ENCODE assay signal across 11 cellular contexts in genomic region chr2:30503007-30503691, GRCh38. TPM values are rescaled to one million over a fixed set of nuclear protein-coding genes. Genes with fewer than 3 reads are reported as not detected.
DNase-seq lines count a peak whose midpoint lies in the region; ATAC-seq, FAIRE-seq and TF ChIP-seq lines count a peak whose summit lies in the region.
"Had no signal": no experiment of that assay in that cellular context is flagged by ENCODE, and none has a peak within 500 bp of the region (broad histone marks: within the 10 kb centered on the region; RNA-seq: fewer than 3 reads in every experiment).

No MANE protein-coding gene starts in this region.

- CTCF ChIA-PET in GM12878 (lab: Yijun Ruan, JAX): interaction anchor here (1.1 to 3.5 kb wide), 8 partner anchors 9 to 294 kb away, joined by 3 to 10 read pairs (median 6); no protein-coding TSS in a partner anchor

- WGBS in GM12878 (ENCODE audit: insufficient coverage, insufficient replicate concordance, low lambda C conversion rate, missing lambda C conversion rate): 100% methylated on average over 2 of the region's 2 CpGs

- H2AFZ ChIP-seq in GM12878 (ENCODE audit: control insufficient read depth, low read depth, low read length): no peak overlapping the region

- no peak overlapping the region for H3K4me2 ChIP-seq in GM12878 (ENCODE audit: control insufficient read depth, insufficient read depth)

- H3K79me2 ChIP-seq in GM12878 (ENCODE audit: control insufficient read depth, insufficient read depth, low read length): no peaks in the 10 kb centered on the region; the same call in none of the 2 replicates

- H3K4me1 Mint-ChIP-seq in natural killer cell treated with Interleukin-12 subunit alpha and Interleukin-12 subunit beta and Interleukin-15 and Interleukin-18, amount 100 ng/mL, for 72 hours (ENCODE audit: low read depth in 2 of 2): peaks cover 34 to 39% of the 10 kb centered on the region in 2 donors

- no peak overlapping the region for H3K27ac ChIP-seq in GM12878 (ENCODE audit: control insufficient read depth, insufficient read depth)
- H3K27ac ChIP-seq: epithelial cell of prostate had no signal

- intact Hi-C loops in GM12878 (cut with micrococcal nuclease; ENCODE audit: unreplicated experiment): loop anchor here (10.0 kb wide), 1 partner anchor 122 kb away; no protein-coding TSS in a partner anchor

- TF ChIP-seq POLR2A in GM12878 (IDR thresholded peaks at IDR 0.05; ENCODE audit: low read depth, low read length): no peak

- POLR2A ChIA-PET in GM12878 (lab: Charles Lee): no interaction called here

- peaks cover 11% of the 10 kb centered on the region for H3K9me3 ChIP-seq in GM12878 (replicated peaks; ENCODE audit: control insufficient read depth, insufficient read depth, low read length)
- H3K9me3 ChIP-seq: testis had no signal

- H3K4me3 ChIP-seq in GM12878: no peak overlapping the region
- H3K4me3 ChIP-seq: testis had no signal

- H3K4me1 ChIP-seq in GM12878 (ENCODE audit: control insufficient read depth, insufficient read depth, low read length): peaks cover 5% of the 10 kb centered on the region
- H3K4me1 ChIP-seq: testis had no signal

- no TSS peak for BruUV-seq in GM12878 (replicated peaks; lab: Mats Ljungman, UMichigan)

- RAD21 ChIA-PET in GM12878 (lab: Charles Lee; ENCODE audit: unreplicated experiment): interaction anchor here (1.2 to 1.7 kb wide), 3 partner anchors 10 to 128 kb away, joined by 3 to 4 read pairs (median 3); no protein-coding TSS in a partner anchor

- TF ChIP-seq RAD21 in GM12878 (IDR thresholded peaks at IDR 0.05; ENCODE audit: insufficient read depth, low read depth, low read length): no peak; the same call in 1 of the 2 replicates

- peak overlapping the region; percentile 86 to 99 for H3K27ac Mint-ChIP-seq in natural killer cell treated with Interleukin-12 subunit alpha and Interleukin-12 subunit beta and Interleukin-15 and Interleukin-18, amount 100 ng/mL, for 72 hours

- peak; percentile 66 for ATAC-seq in GM12878
- peak; percentile 86 to 92 for ATAC-seq in natural killer cell treated with Interleukin-12 subunit alpha and Interleukin-12 subunit beta and Interleukin-15 and Interleukin-18, amount 100 ng/mL, for 72 hours
- no peak for ATAC-seq in GM19452 (IDR thresholded peaks at IDR 0.05; ENCODE audit: unreplicated experiment)
- no peak for ATAC-seq in HG03571 (IDR thresholded peaks at IDR 0.05; ENCODE audit: unreplicated experiment)

- no peak for TF ChIP-seq CTCF in GM12878 (IDR thresholded peaks at IDR 0.05 in 2 of 3, conservative IDR thresholded peaks at IDR 0.05 in 1 of 3; ENCODE audit: control insufficient read depth in 2 of 3, extremely low read depth in 1 of 3, insufficient read depth in 1 of 3, low read depth in 3 of 3, low read length in 3 of 3)

- DNase-seq in GM03348 (ENCODE audit: low spot score): peak; percentile 23
- peak; percentile 18 for DNase-seq in KBM-7
- DNase-seq in GM12878 (ENCODE audit: low read depth, low spot score): no peak
- no peak for DNase-seq in natural killer cell treated with Interleukin-12 subunit alpha and Interleukin-12 subunit beta and Interleukin-15 and Interleukin-18, amount 100 ng/mL, for 72 hours (ENCODE audit: low spot score)
- DNase-seq in NCI-H82 treated with DMSO at 0.1 percent for 48 hours (lab: John Stamatoyannopoulos, UW; ENCODE audit: unreplicated experiment): no peak
- DNase-seq in T-helper 9 cell: no peak
- DNase-seq: testis had no signal

- no peaks in the 10 kb centered on the region for H4K20me1 ChIP-seq in GM12878 (ENCODE audit: control insufficient read depth, insufficient read depth)

- H3K4me3 Mint-ChIP-seq in natural killer cell treated with Interleukin-12 subunit alpha and Interleukin-12 subunit beta and Interleukin-15 and Interleukin-18, amount 100 ng/mL, for 72 hours: peak overlapping the region; percentile 62

- peaks cover 10% of the 10 kb centered on the region for H3K9me3 Mint-ChIP-seq in natural killer cell treated with Interleukin-12 subunit alpha and Interleukin-12 subunit beta and Interleukin-15 and Interleukin-18, amount 100 ng/mL, for 72 hours

- in situ Hi-C loops in KBM-7 (cut with MboI; ENCODE audit: low pct_unique_long_range_greater_than_20kb, low sequenced_read_pairs): no loop called here
- in situ Hi-C loops in GM12878 (cut with MboI): no loop called here

- FAIRE-seq in GM12878 (lab: Jason Lieb, UNC): no peak
- FAIRE-seq: GM19239 had no signal

- SMC1A ChIA-PET in GM12878 (lab: Charles Lee; ENCODE audit: uncharacterized antibody, unreplicated experiment): interaction anchor here (0.7 to 6.4 kb wide), 9 partner anchors 10 to 295 kb away, joined by 3 to 41 read pairs (median 4); no protein-coding TSS in a partner anchor

- no peak overlapping the region for H3K9ac ChIP-seq in GM12878 (ENCODE audit: control insufficient read depth, insufficient read depth, low read length)

- peaks cover 25% of the 10 kb centered on the region for H3K36me3 Mint-ChIP-seq in natural killer cell treated with Interleukin-12 subunit alpha and Interleukin-12 subunit beta and Interleukin-15 and Interleukin-18, amount 100 ng/mL, for 72 hours

- H3K27me3 Mint-ChIP-seq in natural killer cell treated with Interleukin-12 subunit alpha and Interleukin-12 subunit beta and Interleukin-15 and Interleukin-18, amount 100 ng/mL, for 72 hours: no peaks in the 10 kb centered on the region

- H3K36me3 ChIP-seq in GM12878 (ENCODE audit: control insufficient read depth in 2 of 2, insufficient read depth in 2 of 2, low read length in 1 of 2): no peaks in the 10 kb centered on the region

- no peak for TF ChIP-seq EP300 in GM12878 (IDR thresholded peaks at IDR 0.05; ENCODE audit: borderline replicate concordance in 1 of 2, control insufficient read depth in 1 of 2, low read depth in 2 of 2, low read length in 2 of 2)

- no peaks in the 10 kb centered on the region for H3K27me3 ChIP-seq in GM12878 (replicated peaks in 1 of 2; ENCODE audit: control insufficient read depth in 2 of 2, insufficient read depth in 2 of 2, low read length in 1 of 2)
- H3K27me3 ChIP-seq: testis had no signal

TF ChIP-seq in GM12878, 131 proteins besides CTCF, POLR2A, EP300 and RAD21:
- TF ChIP-seq RUNX3 (IDR thresholded peaks at IDR 0.05; ENCODE audit: low read length): peak; percentile 19; the same call in 1 of the 2 replicates
- no peak for TF ChIP-seq CHD4 (IDR thresholded peaks at IDR 0.05)

RNA-seq across cellular contexts. Expression of gene LCLAT1, which starts 56.1 kb away (rescaled TPM):
- 56.2 and 59.7 TPM in 2 replicates for total RNA-seq in GM12878 (2013; cell fraction: nucleolus; rRNA removed)
- total RNA-seq in GM12878 (2014; rRNA removed) (9.6 and 11.1 TPM in 2 replicates), GM12878 (2014; rRNA removed; fragmentation: Illumina TruSeq; extraction: Trizol) (14.5 and 15.7 TPM in 2 replicates), GM12878 (2021) (17.5 and 18.6 TPM in 2 replicates)
- polyA plus RNA-seq in GM12878 (2011; ENCODE audit: low read depth): 1.8 TPM
- polyA plus RNA-seq in GM12878 (2011; rRNA removed) (16.2 and 22.7 TPM in 2 replicates), GM12878 (2014; fragmentation: Illumina TruSeq; extraction: Trizol) (10.8 and 11.9 TPM in 2 replicates), GM12878 (2014; fragmentation: Nextera tagmentation; extraction: Ambion mirVana) (10 to 100 TPM in 1 of 2 experiments, 1 to 10 TPM in 1; 8.1 to 33.0 TPM), GM12878 (2014; rRNA removed) (8.5 and 9.4 TPM in 2 replicates), GM12878 (2016; fragmentation: Nextera tagmentation; extraction: Ambion mirVana) (10 to 100 TPM; 22.7 to 24.3 TPM)
- 8.1 and 8.3 TPM in 2 replicates for polyA plus RNA-seq in GM12878 (2011; cell fraction: cytosol; rRNA removed)
- polyA plus RNA-seq in GM12878 (2011; cell fraction: nucleus; rRNA removed): 8.1 and 8.3 TPM in 2 replicates
- 2.9 and 3.3 TPM in 2 replicates for polyA plus RNA-seq in GM12878 (2012)
- 33.5 and 41.1 TPM in 2 replicates for polyA minus RNA-seq in GM12878 (2011; rRNA and poly(A)+ RNA removed)
- polyA minus RNA-seq in GM12878 (2011; cell fraction: cytosol; rRNA and poly(A)+ RNA removed): 9.9 and 10.3 TPM in 2 replicates
- 19.6 and 39.4 TPM in 2 replicates for polyA minus RNA-seq in GM12878 (2011; cell fraction: nucleus; rRNA and poly(A)+ RNA removed)
- total RNA-seq in natural killer cell treated with Interleukin-12 subunit alpha and Interleukin-12 subunit beta and Interleukin-15 and Interleukin-18, amount 100 ng/mL, for 72 hours: 10 to 100 TPM; 25.5 to 33.1 TPM

Comparison
In these comparisons a context has a peak if more than half of its experiments do, and no peak if none do; other contexts are left out.
1. DNase-seq: peak in GM03348 (single experiment) and KBM-7 (single experiment); none in GM12878 (single experiment), natural killer cell treated with Interleukin-12 subunit alpha and Interleukin-12 subunit beta and Interleukin-15 and Interleukin-18, amount 100 ng/mL, for 72 hours (single experiment), NCI-H82 treated with DMSO at 0.1 percent for 48 hours (single experiment) and T-helper 9 cell (single experiment).
2. ATAC-seq: peak in GM12878 (single experiment) and natural killer cell treated with Interleukin-12 subunit alpha and Interleukin-12 subunit beta and Interleukin-15 and Interleukin-18, amount 100 ng/mL, for 72 hours (2 of 2); none in GM19452 (single experiment) and HG03571 (single experiment).